In the genomic region with DNA sequence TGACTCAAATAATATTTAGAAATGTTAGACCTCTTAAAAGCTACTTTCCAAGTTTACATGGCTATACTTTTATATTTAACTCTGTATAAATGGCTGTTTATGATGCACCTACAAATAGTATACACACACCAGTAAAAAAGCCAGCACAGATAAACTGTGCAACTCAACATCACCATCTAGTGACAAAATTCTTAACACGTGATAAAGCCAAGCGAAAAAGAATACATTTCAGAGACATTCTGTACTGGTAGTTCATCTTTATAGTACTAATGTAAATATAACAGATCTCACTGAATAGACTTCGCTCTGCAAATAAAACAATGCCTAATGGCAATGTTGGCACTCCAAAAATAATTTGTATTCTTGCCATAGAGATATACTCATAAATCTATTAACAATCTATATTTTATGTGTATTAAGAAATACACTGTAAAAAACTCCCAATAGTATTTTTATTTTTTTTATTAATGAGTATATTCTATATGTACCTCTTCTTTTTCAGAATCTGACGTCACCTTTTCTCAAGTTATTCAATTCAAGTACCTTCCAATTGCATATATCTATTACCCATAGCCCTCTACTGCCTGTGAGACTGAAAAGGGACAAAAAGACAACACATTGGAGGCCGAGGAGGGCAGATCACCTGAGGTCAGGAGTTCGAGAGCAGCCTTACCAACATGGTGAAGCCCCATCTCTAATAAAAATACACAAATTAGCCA, we compare ENCODE assay signal across 8 cellular contexts.
DNase-seq lines count a peak whose midpoint lies in the region; ATAC-seq, FAIRE-seq and TF ChIP-seq lines count a peak whose summit lies in the region.

No MANE protein-coding gene starts in this region.

- FAIRE-seq in D721Med (lab: Jason Lieb, UNC) = peak; percentile 32

- ATAC-seq in GM19467 (IDR thresholded peaks at IDR 0.05; ENCODE audit: unreplicated experiment) (peak; percentile 77), HG02642 (IDR thresholded peaks at IDR 0.05; ENCODE audit: poor library complexity, unreplicated experiment) (no peak)

- no peak overlapping the region for H3K9ac ChIP-seq in Loucy (ENCODE audit: low read depth, low read length, poor library complexity, severe bottlenecking)

- no peaks in the 10 kb centered on the region for H3K27me3 ChIP-seq in Loucy (ENCODE audit: insufficient read depth, low read length, poor library complexity, severe bottlenecking)

- H3K9me2 ChIP-seq in Loucy (replicated peaks; ENCODE audit: low read depth, low read length) = no peaks in the 10 kb centered on the region

- H3K4me3 ChIP-seq in Loucy (ENCODE audit: low read length, poor library complexity, severe bottlenecking) (no peak overlapping the region), lower leg skin (ENCODE audit: low read depth, poor library complexity, severe bottlenecking) (no peak overlapping the region)

- H3F3A ChIP-seq in Loucy (ENCODE audit: low read depth) = no peaks in the 10 kb centered on the region

- H4K20me1 ChIP-seq in Loucy (ENCODE audit: insufficient read depth, low read length, poor library complexity, severe bottlenecking) = no peaks in the 10 kb centered on the region

- no peak overlapping the region for H2AFZ ChIP-seq in Loucy (ENCODE audit: low read length)

- no peaks in the 10 kb centered on the region for H3K79me2 ChIP-seq in Loucy (ENCODE audit: insufficient read depth, low read length)

- WGBS in lower leg skin, 2 donors = 57 to 62% methylated on average over 6 of the region's 6 CpGs

- peaks cover 5% of the 10 kb centered on the region for H3K4me1 ChIP-seq in Loucy (ENCODE audit: insufficient read depth, low read length, poor library complexity, severe bottlenecking)

- H3K9me3 ChIP-seq in Loucy (ENCODE audit: insufficient read depth, low read depth, low read length) = no peaks in the 10 kb centered on the region

- no peaks in the 10 kb centered on the region for H3K36me3 ChIP-seq in Loucy (ENCODE audit: insufficient read depth, low read length)

- H3K4me2 ChIP-seq in Loucy (ENCODE audit: low read depth, low read length, poor library complexity, severe bottlenecking) = no peak overlapping the region

- peak; percentile 59 for TF ChIP-seq CTCF in D721Med (IDR thresholded peaks at IDR 0.05; ENCODE audit: insufficient read depth, missing control alignments)
- TF ChIP-seq CTCF in Loucy (conservative IDR thresholded peaks at IDR 0.05; ENCODE audit: low read length) = peak; percentile 81
- TF ChIP-seq CTCF in lower leg skin (IDR thresholded peaks at IDR 0.05) = no peak

- TF ChIP-seq POLR2A in lower leg skin (IDR thresholded peaks at IDR 0.05) = no peak

- DNase-seq in D721Med (ENCODE audit: insufficient read length, low spot score) = no peak
- DNase-seq in astrocyte of the hippocampus (ENCODE audit: low read depth, low spot score) = peak; percentile 67
- peak; percentile 59 to 65 for DNase-seq in lung microvascular endothelial cell (ENCODE audit: low read depth in 2 of 2)
- DNase-seq in lower leg skin (ENCODE audit: low spot score in 2 of 2) = no peak
- no peak for DNase-seq in mucosa of gallbladder (ENCODE audit: low spot score)

- intact Hi-C loops in lower leg skin (cut with DNase I; ENCODE audit: low total_unique reads) = no loop called here

Comparison
In these comparisons a context has a peak if more than half of its experiments do, and no peak if none do; other contexts are left out.
1. DNase-seq: peak in astrocyte of the hippocampus (single experiment) and lung microvascular endothelial cell (2 of 2); none in D721Med (single experiment), lower leg skin (0 of 2) and mucosa of gallbladder (single experiment).
2. CTCF ChIP-seq: peak in D721Med (single experiment) and Loucy (single experiment); none in lower leg skin (0 of 3).